11 cellular contexts compared by ENCODE assay signal in the genomic region with DNA sequence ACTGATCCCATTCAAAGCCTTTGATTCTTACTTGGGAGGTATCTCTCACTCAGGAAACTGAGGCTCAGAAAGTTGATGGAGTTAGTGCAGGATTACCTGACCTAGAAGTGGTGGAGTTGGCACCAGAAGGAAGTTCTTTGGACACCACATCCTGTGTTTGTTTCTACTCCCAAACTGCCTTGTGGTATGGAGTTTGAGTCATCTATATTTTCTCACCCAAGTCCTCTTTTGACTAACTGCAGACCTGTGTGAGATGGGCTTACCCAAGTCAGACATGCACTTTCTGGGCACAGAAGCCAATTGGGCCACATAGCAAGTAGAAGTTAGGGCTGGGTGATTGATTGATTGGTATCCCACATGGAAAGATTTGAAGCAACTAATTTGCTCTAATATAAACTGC. TPM values are rescaled to one million over a fixed set of nuclear protein-coding genes. Genes with fewer than 3 reads are reported as not detected.
DNase-seq lines count a peak whose midpoint lies in the region; ATAC-seq, FAIRE-seq and TF ChIP-seq lines count a peak whose summit lies in the region.
"Had no signal": no experiment of that assay in that cellular context is flagged by ENCODE, and none has a peak within 500 bp of the region (broad histone marks: within the 10 kb centered on the region; RNA-seq: fewer than 3 reads in every experiment).

No MANE protein-coding gene starts in this region.

- H3K4me1 ChIP-seq in vagina (no peaks in the 10 kb centered on the region), pancreas (no peaks in the 10 kb centered on the region)

- intact Hi-C loops in vagina (cut with DNase I) (no loop called here), pancreas (cut with DNase I) (no loop called here)

- FAIRE-seq in pancreas (lab: Jason Lieb, UNC) = no peak
- FAIRE-seq: TTC549 had no signal

- TF ChIP-seq CTCF in foreskin fibroblast (IDR thresholded peaks at IDR 0.05; ENCODE audit: low read depth, low read length) (no peak), vagina (IDR thresholded peaks at IDR 0.05) (no peak), pancreas (IDR thresholded peaks at IDR 0.05) (no peak)

- ATAC-seq in HG02588 (IDR thresholded peaks at IDR 0.05; ENCODE audit: unreplicated experiment) = peak; percentile 67
- no peak for ATAC-seq in GM21515 (IDR thresholded peaks at IDR 0.05; ENCODE audit: unreplicated experiment)
- no peak for ATAC-seq in pancreas

- no peak overlapping the region for H3K27ac ChIP-seq in vagina
- H3K27ac ChIP-seq in pancreas = no peak overlapping the region
- H3K27ac ChIP-seq: dorsolateral prefrontal cortex had no signal

- H3K9me3 ChIP-seq in vagina (no peaks in the 10 kb centered on the region), pancreas (no peaks in the 10 kb centered on the region)

- TF ChIP-seq POLR2A in vagina (IDR thresholded peaks at IDR 0.05) = no peak

- H3K27me3 ChIP-seq in vagina (no peaks in the 10 kb centered on the region), pancreas (no peaks in the 10 kb centered on the region)
- H3K27me3 ChIP-seq: dorsolateral prefrontal cortex had no signal

- DNase-seq in ELR (ENCODE audit: low read depth) (peak; percentile 84), SW 1271 (lab: John Stamatoyannopoulos, UW) (peak; percentile 21 to 35), foreskin fibroblast (peak; percentile 67 to 71), vagina (ENCODE audit: extremely low spot score in 2 of 2) (no peak), pancreas (no peak), germinal center (ENCODE audit: low spot score) (no peak)
- DNase-seq: dorsolateral prefrontal cortex, NCI-H345 had no signal

- H3K36me3 ChIP-seq in vagina (no peaks in the 10 kb centered on the region), pancreas (no peaks in the 10 kb centered on the region)

- no peak overlapping the region for H3K4me3 ChIP-seq in foreskin fibroblast (ENCODE audit: low read depth in 1 of 2, low read length in 2 of 2)
- no peak overlapping the region for H3K4me3 ChIP-seq in vagina
- H3K4me3 ChIP-seq in pancreas = no peak overlapping the region
- H3K4me3 ChIP-seq: dorsolateral prefrontal cortex had no signal

RNA-seq across cellular contexts. Expression of a gene that starts 36.1 kb away (rescaled TPM):
- total RNA-seq in vagina (11.8 TPM), pancreas (10 to 100 TPM; 12.5 to 27.0 (median 17.1) TPM)
- 10 to 100 TPM in 1 of 2 donors, 1 to 10 TPM in 1; 6.2 to 13.0 TPM for polyA plus RNA-seq in pancreas

Comparison
In these comparisons a context has a peak if more than half of its experiments do, and no peak if none do; other contexts are left out.
1. DNase-seq: peak in ELR (single experiment), SW 1271 (2 of 2) and foreskin fibroblast (2 of 2); none in vagina (0 of 2), pancreas (0 of 6) and germinal center (single experiment).